In genomic region chr9:34636791-34637355, GRCh38 we compare ENCODE assay signal across 1 cellular context.
TF ChIP-seq lines count a peak whose summit lies in the region.

No MANE protein-coding gene starts in this region.

TF ChIP-seq in HepG2, 621 proteins besides CTCF, POLR2A, EP300 and RAD21 (continued from another document and continues in another):
- TF ChIP-seq, protein P1, sequence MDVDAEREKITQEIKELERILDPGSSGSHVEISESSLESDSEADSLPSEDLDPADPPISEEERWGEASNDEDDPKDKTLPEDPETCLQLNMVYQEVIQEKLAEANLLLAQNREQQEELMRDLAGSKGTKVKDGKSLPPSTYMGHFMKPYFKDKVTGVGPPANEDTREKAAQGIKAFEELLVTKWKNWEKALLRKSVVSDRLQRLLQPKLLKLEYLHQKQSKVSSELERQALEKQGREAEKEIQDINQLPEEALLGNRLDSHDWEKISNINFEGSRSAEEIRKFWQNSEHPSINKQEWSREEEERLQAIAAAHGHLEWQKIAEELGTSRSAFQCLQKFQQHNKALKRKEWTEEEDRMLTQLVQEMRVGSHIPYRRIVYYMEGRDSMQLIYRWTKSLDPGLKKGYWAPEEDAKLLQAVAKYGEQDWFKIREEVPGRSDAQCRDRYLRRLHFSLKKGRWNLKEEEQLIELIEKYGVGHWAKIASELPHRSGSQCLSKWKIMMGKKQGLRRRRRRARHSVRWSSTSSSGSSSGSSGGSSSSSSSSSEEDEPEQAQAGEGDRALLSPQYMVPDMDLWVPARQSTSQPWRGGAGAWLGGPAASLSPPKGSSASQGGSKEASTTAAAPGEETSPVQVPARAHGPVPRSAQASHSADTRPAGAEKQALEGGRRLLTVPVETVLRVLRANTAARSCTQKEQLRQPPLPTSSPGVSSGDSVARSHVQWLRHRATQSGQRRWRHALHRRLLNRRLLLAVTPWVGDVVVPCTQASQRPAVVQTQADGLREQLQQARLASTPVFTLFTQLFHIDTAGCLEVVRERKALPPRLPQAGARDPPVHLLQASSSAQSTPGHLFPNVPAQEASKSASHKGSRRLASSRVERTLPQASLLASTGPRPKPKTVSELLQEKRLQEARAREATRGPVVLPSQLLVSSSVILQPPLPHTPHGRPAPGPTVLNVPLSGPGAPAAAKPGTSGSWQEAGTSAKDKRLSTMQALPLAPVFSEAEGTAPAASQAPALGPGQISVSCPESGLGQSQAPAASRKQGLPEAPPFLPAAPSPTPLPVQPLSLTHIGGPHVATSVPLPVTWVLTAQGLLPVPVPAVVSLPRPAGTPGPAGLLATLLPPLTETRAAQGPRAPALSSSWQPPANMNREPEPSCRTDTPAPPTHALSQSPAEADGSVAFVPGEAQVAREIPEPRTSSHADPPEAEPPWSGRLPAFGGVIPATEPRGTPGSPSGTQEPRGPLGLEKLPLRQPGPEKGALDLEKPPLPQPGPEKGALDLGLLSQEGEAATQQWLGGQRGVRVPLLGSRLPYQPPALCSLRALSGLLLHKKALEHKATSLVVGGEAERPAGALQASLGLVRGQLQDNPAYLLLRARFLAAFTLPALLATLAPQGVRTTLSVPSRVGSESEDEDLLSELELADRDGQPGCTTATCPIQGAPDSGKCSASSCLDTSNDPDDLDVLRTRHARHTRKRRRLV (CRISPR knock-in tag; IDR thresholded peaks at IDR 0.05) = 0 out of 2 replicates have a peak, but pooled peaks have one; percentile 32
- TF ChIP-seq STAT5B (CRISPR knock-in tag; IDR thresholded peaks at IDR 0.05) (no peak), HES4 (CRISPR knock-in tag; IDR thresholded peaks at IDR 0.05; ENCODE audit: borderline replicate concordance) (peak; percentile 94; the same call in 1 of the 2 replicates), ZSCAN12 (CRISPR knock-in tag; IDR thresholded peaks at IDR 0.05) (0 out of 2 replicates have a peak, but pooled peaks have one; percentile 1), RBM22 (optimal IDR thresholded peaks at IDR 0.05; ENCODE audit: low read length) (no peak), ZNF264 (CRISPR knock-in tag; IDR thresholded peaks at IDR 0.05) (0 out of 2 replicates have a peak, but pooled peaks have one; percentile 46), ZNF709 (CRISPR knock-in tag; IDR thresholded peaks at IDR 0.05) (peak; percentile 91; the same call in 1 of the 2 replicates), FLYWCH1 (CRISPR knock-in tag; IDR thresholded peaks at IDR 0.05) (no peak), CREB3 (CRISPR knock-in tag; IDR thresholded peaks at IDR 0.05) (no peak), MIER3 (CRISPR knock-in tag; IDR thresholded peaks at IDR 0.05; ENCODE audit: borderline replicate concordance) (no peak), SATB2 (CRISPR knock-in tag; IDR thresholded peaks at IDR 0.05) (0 out of 2 replicates have a peak, but pooled peaks have one; percentile 72), NFATC3 (CRISPR knock-in tag; IDR thresholded peaks at IDR 0.05) (peak; percentile 74; the same call in 1 of the 2 replicates), ZNF883 (CRISPR knock-in tag; IDR thresholded peaks at IDR 0.05; ENCODE audit: not compliant biosample characterization) (peak; percentile 79), ZNF232 (CRISPR knock-in tag; IDR thresholded peaks at IDR 0.05; ENCODE audit: borderline replicate concordance) (peak; percentile 85; the same call in 1 of the 2 replicates), ZSCAN21 (CRISPR knock-in tag; IDR thresholded peaks at IDR 0.05; ENCODE audit: borderline replicate concordance) (no peak), CENPT (CRISPR knock-in tag; IDR thresholded peaks at IDR 0.05; ENCODE audit: low read depth) (peak; percentile 75; the same call in 1 of the 2 replicates), MAX (IDR thresholded peaks at IDR 0.05) (peak; percentile 93; the same call in 1 of the 2 replicates), GRHL1 (CRISPR knock-in tag; conservative IDR thresholded peaks at IDR 0.05) (no peak), ZNF629 (CRISPR knock-in tag; conservative IDR thresholded peaks at IDR 0.05) (no peak), HNRNPUL1 (IDR thresholded peaks at IDR 0.05; ENCODE audit: low read depth, low read length) (no peak), ZNF552 (CRISPR knock-in tag; IDR thresholded peaks at IDR 0.05; ENCODE audit: borderline replicate concordance) (0 out of 2 replicates have a peak, but pooled peaks have one; percentile 60), SOX13 (IDR thresholded peaks at IDR 0.05) (no peak), SOX13 (CRISPR knock-in tag; conservative IDR thresholded peaks at IDR 0.05 in 1 of 2, IDR thresholded peaks at IDR 0.05 in 1 of 2) (no peak), HIC2 (CRISPR knock-in tag; IDR thresholded peaks at IDR 0.05; ENCODE audit: low read depth) (peak; percentile 24; the same call in 1 of the 2 replicates), ZBTB10 (CRISPR knock-in tag; IDR thresholded peaks at IDR 0.05; ENCODE audit: borderline replicate concordance) (peak; percentile 19; the same call in 1 of the 2 replicates), ONECUT2 (CRISPR knock-in tag; IDR thresholded peaks at IDR 0.05) (0 out of 2 replicates have a peak, but pooled peaks have one; percentile 44), CC2D1A (CRISPR knock-in tag; IDR thresholded peaks at IDR 0.05) (no peak), ZNF317 (CRISPR knock-in tag; IDR thresholded peaks at IDR 0.05) (peak; percentile 58; the same call in 1 of the 2 replicates)
- TF ChIP-seq, protein P2, sequence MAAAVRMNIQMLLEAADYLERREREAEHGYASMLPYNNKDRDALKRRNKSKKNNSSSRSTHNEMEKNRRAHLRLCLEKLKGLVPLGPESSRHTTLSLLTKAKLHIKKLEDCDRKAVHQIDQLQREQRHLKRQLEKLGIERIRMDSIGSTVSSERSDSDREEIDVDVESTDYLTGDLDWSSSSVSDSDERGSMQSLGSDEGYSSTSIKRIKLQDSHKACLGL (CRISPR knock-in tag; IDR thresholded peaks at IDR 0.05) = peak; percentile 86; the same call in 1 of the 2 replicates
- TF ChIP-seq, protein P3, sequence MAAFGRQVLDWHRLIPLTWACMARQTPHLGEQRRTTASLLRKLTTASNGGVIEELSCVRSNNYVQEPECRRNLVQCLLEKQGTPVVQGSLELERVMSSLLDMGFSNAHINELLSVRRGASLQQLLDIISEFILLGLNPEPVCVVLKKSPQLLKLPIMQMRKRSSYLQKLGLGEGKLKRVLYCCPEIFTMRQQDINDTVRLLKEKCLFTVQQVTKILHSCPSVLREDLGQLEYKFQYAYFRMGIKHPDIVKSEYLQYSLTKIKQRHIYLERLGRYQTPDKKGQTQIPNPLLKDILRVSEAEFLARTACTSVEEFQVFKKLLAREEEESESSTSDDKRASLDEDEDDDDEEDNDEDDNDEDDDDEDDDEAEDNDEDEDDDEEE (CRISPR knock-in tag; IDR thresholded peaks at IDR 0.05) = peak; percentile 93; the same call in 1 of the 2 replicates
- TF ChIP-seq, protein P4, sequence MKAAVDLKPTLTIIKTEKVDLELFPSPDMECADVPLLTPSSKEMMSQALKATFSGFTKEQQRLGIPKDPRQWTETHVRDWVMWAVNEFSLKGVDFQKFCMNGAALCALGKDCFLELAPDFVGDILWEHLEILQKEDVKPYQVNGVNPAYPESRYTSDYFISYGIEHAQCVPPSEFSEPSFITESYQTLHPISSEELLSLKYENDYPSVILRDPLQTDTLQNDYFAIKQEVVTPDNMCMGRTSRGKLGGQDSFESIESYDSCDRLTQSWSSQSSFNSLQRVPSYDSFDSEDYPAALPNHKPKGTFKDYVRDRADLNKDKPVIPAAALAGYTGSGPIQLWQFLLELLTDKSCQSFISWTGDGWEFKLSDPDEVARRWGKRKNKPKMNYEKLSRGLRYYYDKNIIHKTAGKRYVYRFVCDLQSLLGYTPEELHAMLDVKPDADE (CRISPR knock-in tag; IDR thresholded peaks at IDR 0.05) = 0 out of 2 replicates have a peak, but pooled peaks have one; percentile 22
- TF ChIP-seq, protein P5, sequence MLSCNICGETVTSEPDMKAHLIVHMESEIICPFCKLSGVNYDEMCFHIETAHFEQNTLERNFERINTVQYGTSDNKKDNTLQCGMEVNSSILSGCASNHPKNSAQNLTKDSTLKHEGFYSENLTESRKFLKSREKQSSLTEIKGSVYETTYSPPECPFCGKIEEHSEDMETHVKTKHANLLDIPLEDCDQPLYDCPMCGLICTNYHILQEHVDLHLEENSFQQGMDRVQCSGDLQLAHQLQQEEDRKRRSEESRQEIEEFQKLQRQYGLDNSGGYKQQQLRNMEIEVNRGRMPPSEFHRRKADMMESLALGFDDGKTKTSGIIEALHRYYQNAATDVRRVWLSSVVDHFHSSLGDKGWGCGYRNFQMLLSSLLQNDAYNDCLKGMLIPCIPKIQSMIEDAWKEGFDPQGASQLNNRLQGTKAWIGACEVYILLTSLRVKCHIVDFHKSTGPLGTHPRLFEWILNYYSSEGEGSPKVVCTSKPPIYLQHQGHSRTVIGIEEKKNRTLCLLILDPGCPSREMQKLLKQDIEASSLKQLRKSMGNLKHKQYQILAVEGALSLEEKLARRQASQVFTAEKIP (CRISPR knock-in tag; IDR thresholded peaks at IDR 0.05; ENCODE audit: borderline replicate concordance) = no peak
